ENCODE assay signal across 16 cellular contexts in genomic region chr5:115386657-115387056, GRCh38.
DNase-seq lines count a peak whose midpoint lies in the region; ATAC-seq, FAIRE-seq and TF ChIP-seq lines count a peak whose summit lies in the region.
"Had no signal": no experiment of that assay in that cellular context is flagged by ENCODE, and none has a peak within 500 bp of the region (broad histone marks: within the 10 kb centered on the region; RNA-seq: fewer than 3 reads in every experiment).

No MANE protein-coding gene starts in this region.

- no peak overlapping the region for H3K27ac Mint-ChIP-seq in GM23338
- no peak overlapping the region for H3K27ac Mint-ChIP-seq in Caco-2 (ENCODE audit: unreplicated experiment)
- H3K27ac Mint-ChIP-seq: CD4-positive, alpha-beta memory T cell; H9 had no signal

- H3K9me3 Mint-ChIP-seq in GM23338 (no peaks in the 10 kb centered on the region), Caco-2 (ENCODE audit: unreplicated experiment) (no peaks in the 10 kb centered on the region)
- H3K9me3 Mint-ChIP-seq: CD4-positive, alpha-beta memory T cell; H9 had no signal

- H4K20me1 ChIP-seq in GM23338 (replicated peaks; ENCODE audit: insufficient read depth), result no peaks in the 10 kb centered on the region
- no peaks in the 10 kb centered on the region for H4K20me1 ChIP-seq in MM.1S (ENCODE audit: insufficient read depth, low read length)

- CTCF ChIA-PET in Caco-2 (lab: Charles Lee), result no interaction called here

- H3K27me3 Mint-ChIP-seq in GM23338 (ENCODE audit: insufficient read depth, low read depth, poor library complexity) (no peaks in the 10 kb centered on the region), Caco-2 (ENCODE audit: insufficient read depth, unreplicated experiment) (peaks cover 2% of the 10 kb centered on the region)

- no peak for ATAC-seq in GM23338
- no peak for ATAC-seq in esophagus mucosa
- ATAC-seq: K562 had no signal

- no TSS peak for BruUV-seq in Caco-2 (replicated peaks; lab: Mats Ljungman, UMichigan)

- no peaks in the 10 kb centered on the region for H3K27me3 ChIP-seq in GM23338 (ENCODE audit: insufficient read depth)
- no peaks in the 10 kb centered on the region for H3K27me3 ChIP-seq in MM.1S (replicated peaks; ENCODE audit: insufficient read depth, low read length)
- H3K27me3 ChIP-seq in Caco-2 (replicated peaks; ENCODE audit: control insufficient read depth, insufficient read depth, low read length), result 0 out of 2 replicates have a peak, but pooled peaks cover 1% of the 10 kb centered on the region
- H3K27me3 ChIP-seq: BE2C had no signal

- 0 out of 2 replicates have a peak, but pooled peaks cover 3% of the 10 kb centered on the region for H3K9me2 ChIP-seq in GM23338 (ENCODE audit: insufficient read depth)
- H3K9me2 ChIP-seq in MM.1S (replicated peaks; ENCODE audit: insufficient read depth, low read length), result no peaks in the 10 kb centered on the region; the same call in 1 of the 2 replicates

- H3K4me1 Mint-ChIP-seq in GM23338, result peaks cover 3% of the 10 kb centered on the region; the same call in 2 of the 3 replicates
- no peaks in the 10 kb centered on the region for H3K4me1 Mint-ChIP-seq in Caco-2 (ENCODE audit: low read depth, unreplicated experiment)
- H3K4me1 Mint-ChIP-seq: CD4-positive, alpha-beta memory T cell had no signal

- no peak for FAIRE-seq in urothelium cell line (lab: Jason Lieb, UNC)
- FAIRE-seq: A204.1, D721Med, K562 had no signal

- POLR2A ChIA-PET in Caco-2 (lab: Charles Lee), result no interaction called here

- no peak for TF ChIP-seq CTCF in GM23338 (conservative IDR thresholded peaks at IDR 0.05; ENCODE audit: low read depth in 2 of 2)
- no peak for TF ChIP-seq CTCF in MM.1S (IDR thresholded peaks at IDR 0.05; ENCODE audit: low read length)
- no peak for TF ChIP-seq CTCF in Caco-2 (IDR thresholded peaks at IDR 0.05; ENCODE audit: insufficient read depth in 1 of 2, low read depth in 1 of 2, low read length in 1 of 2, severe bottlenecking in 1 of 2, unreplicated experiment in 1 of 2)

- H3K36me3 ChIP-seq in GM23338 (ENCODE audit: insufficient read depth) (no peaks in the 10 kb centered on the region), MM.1S (replicated peaks; ENCODE audit: insufficient read depth, low read length) (no peaks in the 10 kb centered on the region), Caco-2 (ENCODE audit: control insufficient read depth, insufficient read depth, low read length) (no peaks in the 10 kb centered on the region)
- H3K36me3 ChIP-seq: BE2C had no signal

- H2AFZ ChIP-seq in GM23338, result peak overlapping the region; percentile 19; the same call in 1 of the 2 replicates
- H2AFZ ChIP-seq in MM.1S (ENCODE audit: low read length), result peak overlapping the region; percentile 38; the same call in 1 of the 2 replicates

- no peaks in the 10 kb centered on the region for H3K79me2 ChIP-seq in GM23338 (replicated peaks; ENCODE audit: insufficient read depth)
- no peaks in the 10 kb centered on the region for H3K79me2 ChIP-seq in MM.1S (ENCODE audit: low read length)

- H3F3A ChIP-seq in GM23338 (replicated peaks; ENCODE audit: low read depth) (no peaks in the 10 kb centered on the region), MM.1S (ENCODE audit: insufficient read depth, low read length) (no peaks in the 10 kb centered on the region)

- no peak overlapping the region for H3K27ac ChIP-seq in GM23338 (ENCODE audit: low read depth)
- no peak overlapping the region for H3K27ac ChIP-seq in MM.1S (ENCODE audit: low read length)
- H3K27ac ChIP-seq: C4-2B had no signal

- intact Hi-C loops in Caco-2 (cut with micrococcal nuclease; ENCODE audit: unreplicated experiment), result no loop called here

- no peak for DNase-seq in GM23338 (ENCODE audit: low spot score)
- no peak for DNase-seq in MM.1S
- peak; percentile 68 for DNase-seq in RPMI8226
- DNase-seq in urothelium cell line (ENCODE audit: low spot score), result peak; percentile 36
- DNase-seq in AG08396 (ENCODE audit: low spot score), result no peak
- no peak for DNase-seq in Caco-2
- DNase-seq: BE2C; CD4-positive, alpha-beta memory T cell; DMS153; GOT3; H9 had no signal

- no peaks in the 10 kb centered on the region for H3K9me3 ChIP-seq in MM.1S (replicated peaks; ENCODE audit: insufficient read depth, low read length)
- no peaks in the 10 kb centered on the region for H3K9me3 ChIP-seq in Caco-2
- H3K9me3 ChIP-seq: BE2C had no signal

- H3K4me1 ChIP-seq in GM23338 (ENCODE audit: insufficient read depth), result no peaks in the 10 kb centered on the region
- H3K4me1 ChIP-seq in MM.1S (ENCODE audit: low read length), result peaks cover 10% of the 10 kb centered on the region
- H3K4me1 ChIP-seq in Caco-2, result no peaks in the 10 kb centered on the region
- H3K4me1 ChIP-seq: BE2C had no signal

- no peak overlapping the region for H3K4me2 ChIP-seq in GM23338
- H3K4me2 ChIP-seq in MM.1S (ENCODE audit: low read depth, low read length), result peak overlapping the region; percentile 47

- H3K36me3 Mint-ChIP-seq in GM23338 (ENCODE audit: low read depth), result no peaks in the 10 kb centered on the region
- H3K36me3 Mint-ChIP-seq in Caco-2 (ENCODE audit: insufficient read depth, unreplicated experiment), result peaks cover 4% of the 10 kb centered on the region
- H3K36me3 Mint-ChIP-seq: CD4-positive, alpha-beta memory T cell had no signal

- no peak overlapping the region for H3K9ac ChIP-seq in MM.1S (ENCODE audit: low read length)

- H3K4me3 ChIP-seq in GM23338 (no peak overlapping the region), MM.1S (ENCODE audit: low read length) (peak overlapping the region; percentile 7; the same call in 1 of the 2 replicates), Caco-2 (ENCODE audit: low read depth, low read length) (no peak overlapping the region)
- H3K4me3 ChIP-seq: K562 had no signal

- no peak overlapping the region for H3K4me3 Mint-ChIP-seq in GM23338
- H3K4me3 Mint-ChIP-seq in Caco-2 (ENCODE audit: unreplicated experiment), result no peak overlapping the region
- H3K4me3 Mint-ChIP-seq: CD4-positive, alpha-beta memory T cell; H9 had no signal

TF ChIP-seq in GM23338, 12 proteins besides CTCF, POLR2A, EP300 and RAD21:
- no peak for TF ChIP-seq ZNF114 (CRISPR knock-in tag; IDR thresholded peaks at IDR 0.05)

Comparison
In these comparisons a context has a peak if more than half of its experiments do, and no peak if none do; other contexts are left out.
1. DNase-seq: peak in RPMI8226 (single experiment) and urothelium cell line (single experiment); none in GM23338 (single experiment), MM.1S (single experiment), AG08396 (single experiment) and Caco-2 (0 of 2).